ENCODE assay signal across 27 cellular contexts in genomic region chr11:95143106-95143681, GRCh38. TPM values are rescaled to one million over a fixed set of nuclear protein-coding genes. Genes with fewer than 3 reads are reported as not detected.
DNase-seq lines count a peak whose midpoint lies in the region; TF ChIP-seq lines count a peak whose summit lies in the region.
"Had no signal": no experiment of that assay in that cellular context is flagged by ENCODE, and none has a peak within 500 bp of the region (broad histone marks: within the 10 kb centered on the region; RNA-seq: fewer than 3 reads in every experiment).

No MANE protein-coding gene starts in this region.

- peaks cover 53% of the 10 kb centered on the region for H3F3A ChIP-seq in GM23248 (ENCODE audit: insufficient read depth)

- POLR2A ChIA-PET in AG04450 (lab: Yijun Ruan, JAX) = no interaction called here

- no peaks in the 10 kb centered on the region for H3K79me2 ChIP-seq in GM23248 (ENCODE audit: insufficient read depth)

- H3K4me1 ChIP-seq in GM23248 (ENCODE audit: insufficient read depth) = peaks cover 48% of the 10 kb centered on the region

- DNase-seq in AG04450 (ENCODE audit: low read depth, low spot score) (peak; percentile 30), GM23248 (peak; percentile 86), astrocyte of the hippocampus (ENCODE audit: low read depth, low spot score) (peak; percentile 38), hepatic stellate cell (ENCODE audit: low spot score) (peak; percentile 31), DMS114 treated with DMSO at 0.1 percent for 48 hours (lab: John Stamatoyannopoulos, UW; ENCODE audit: unreplicated experiment) (no peak), NCI-H128 (lab: John Stamatoyannopoulos, UW; ENCODE audit: unreplicated experiment) (no peak), lower leg skin (ENCODE audit: low spot score in 2 of 2) (no peak)
- no peak for DNase-seq in activated CD4-positive, alpha-beta T cell treated with anti-CD3 and anti-CD28 coated beads for 4 hours
- DNase-seq: activated CD4-positive, alpha-beta T cell treated with anti-CD3 and anti-CD28 coated beads, Interleukin-2, amount 50 U/mL, for 1 hour; activated naive CD4-positive, alpha-beta T cell; activated T-cell treated with anti-CD3 and anti-CD28 coated beads, Interleukin-2, amount 50 U/mL, for 48 hours; DND-41; effector CD4-positive, alpha-beta T cell; hypothalamus; immature natural killer cell; left ventricle myocardium inferior; midbrain; natural killer cell; NCI-H1694; NCI-H2171 treated with DMSO at 0.1 percent for 48 hours; NCI-H524; NK-92 treated with Interleukin-12 subunit alpha and Interleukin-12 subunit beta, amount 100 ng/mL, for 24 hours; PC-3; stimulated activated CD4-positive, alpha-beta T cell treated with anti-CD3 and anti-CD28 coated beads, Interleukin-2, amount 100 ng/mL, for 24 hours; T-helper 2 cell had no signal

- H3K4me3 ChIP-seq in AG04450 (ENCODE audit: low read depth, low read length) (no peak overlapping the region), GM23248 (no peak overlapping the region), lower leg skin (ENCODE audit: low read depth, poor library complexity, severe bottlenecking) (no peak overlapping the region)
- H3K4me3 ChIP-seq: GM12878, left ventricle myocardium inferior had no signal

- no peaks in the 10 kb centered on the region for H3K9me2 ChIP-seq in GM23248 (ENCODE audit: insufficient read depth)

- H3K36me3 ChIP-seq in GM23248 (ENCODE audit: low read depth) = no peaks in the 10 kb centered on the region
- H3K36me3 ChIP-seq: left ventricle myocardium inferior had no signal

- peak overlapping the region; percentile 16; the same call in 1 of the 2 replicates for H3K9ac ChIP-seq in GM23248

- H2AFZ ChIP-seq in GM23248 = no peak overlapping the region

- 56% methylated on average over 6 of the region's 6 CpGs for WGBS in GM23248 (ENCODE audit: low coverage in 1 of 2, low lambda C conversion rate in 2 of 2, missing lambda C conversion rate in 2 of 2), 2 experiments
- 84 to 87% methylated on average over 6 of the region's 6 CpGs for WGBS in lower leg skin, 2 donors

- in situ Hi-C loops in GM23248 (cut with MboI) = no loop called here

- TF ChIP-seq POLR2A in lower leg skin (IDR thresholded peaks at IDR 0.05) = no peak

- H3K4me2 ChIP-seq in GM23248 (ENCODE audit: unreplicated experiment) = peak overlapping the region; percentile 5

- H3K9me3 ChIP-seq in AG04450 (ENCODE audit: control insufficient read depth, insufficient read depth, low read length) = no peaks in the 10 kb centered on the region
- no peaks in the 10 kb centered on the region for H3K9me3 ChIP-seq in GM23248 (ENCODE audit: low read depth)
- H3K9me3 ChIP-seq: left ventricle myocardium inferior had no signal

- no peaks in the 10 kb centered on the region for H4K20me1 ChIP-seq in GM23248 (ENCODE audit: insufficient read depth)

- intact Hi-C loops in lower leg skin (cut with DNase I; ENCODE audit: low total_unique reads) = no loop called here

- TF ChIP-seq CTCF in AG04450 (IDR thresholded peaks at IDR 0.05; ENCODE audit: low read depth, low read length) = no peak
- TF ChIP-seq CTCF in lower leg skin (IDR thresholded peaks at IDR 0.05) = no peak

- H3K27ac ChIP-seq in AG04450 (ENCODE audit: low read depth, low read length) = no peak overlapping the region
- H3K27ac ChIP-seq in GM23248 = peak overlapping the region; percentile 59
- H3K27ac ChIP-seq: epithelial cell of prostate, left ventricle myocardium inferior had no signal

- H3K27me3 ChIP-seq in AG04450 (ENCODE audit: control insufficient read depth, insufficient read depth, low read length) (peaks cover 5% of the 10 kb centered on the region), GM23248 (replicated peaks; ENCODE audit: insufficient read depth) (no peaks in the 10 kb centered on the region)

- CTCF ChIA-PET in AG04450 (lab: Charles Lee) = interaction anchor here (0.6 to 1.6 kb wide), 2 partner anchors 562 to 1320 kb away, joined by 3 to 9 read pairs; no protein-coding TSS in a partner anchor

RNA-seq across cellular contexts. Expression of gene ENDOD1, which starts 53.5 kb away (rescaled TPM):
- polyA plus RNA-seq in AG04450 (2011; rRNA removed) (10.0 and 12.1 TPM in 2 replicates), GM23248 (2016; fragmentation: Nextera tagmentation; extraction: Ambion mirVana) (15.5 and 16.1 TPM in 2 replicates)
- 8.8 and 11.8 TPM in 2 replicates for polyA minus RNA-seq in AG04450 (2011; rRNA and poly(A)+ RNA removed)
- 33.7 and 35.9 TPM in 2 replicates for total RNA-seq in GM23248 (2014; rRNA removed; shearing (Covaris generic))
- total RNA-seq in lower leg skin = 100 to 1,000 TPM in 1 of 4 donors, 10 to 100 TPM in 3; 57.6 to 113 (median 87.2) TPM

Comparison
In these comparisons a context has a peak if more than half of its experiments do, and no peak if none do; other contexts are left out.
1. DNase-seq: peak in AG04450 (single experiment), GM23248 (single experiment), astrocyte of the hippocampus (single experiment) and hepatic stellate cell (single experiment); none in DMS114 treated with DMSO at 0.1 percent for 48 hours (single experiment), NCI-H128 (single experiment), activated CD4-positive, alpha-beta T cell treated with anti-CD3 and anti-CD28 coated beads for 4 hours (0 of 2) and lower leg skin (0 of 2).